In genomic region chr3:186949281-186949982, GRCh38 we compare ENCODE assay signal across 1 cellular context.
TF ChIP-seq lines count a peak whose summit lies in the region.

No MANE protein-coding gene starts in this region.

TF ChIP-seq in K562, 482 proteins besides CTCF, POLR2A, EP300 and RAD21 (continued from another document and continues in another):
- 0 out of 2 replicates have a peak, but pooled peaks have one; percentile 64 for TF ChIP-seq CREB3 (tag; conservative IDR thresholded peaks at IDR 0.05; ENCODE audit: low read depth)
- no peak for TF ChIP-seq RUNX1 (IDR thresholded peaks at IDR 0.05; ENCODE audit: low read depth)
- peak; percentile 50 for TF ChIP-seq MEIS2 (IDR thresholded peaks at IDR 0.05; ENCODE audit: partially characterized antibody)
- no peak for TF ChIP-seq ZBED1 (IDR thresholded peaks at IDR 0.05)
- peak; percentile 74 for TF ChIP-seq L3MBTL2 (IDR thresholded peaks at IDR 0.05)
- peak; percentile 74 for TF ChIP-seq MAFG (tag; conservative IDR thresholded peaks at IDR 0.05)
- peak; percentile 95 for TF ChIP-seq DPF2 (IDR thresholded peaks at IDR 0.05)
- no peak for TF ChIP-seq MEF2A (IDR thresholded peaks at IDR 0.05; ENCODE audit: control insufficient read depth, low read depth, low read length)
- peak; percentile 39; the same call in 1 of the 2 replicates for TF ChIP-seq GATA2 (CRISPR knock-in tag; IDR thresholded peaks at IDR 0.05)
- TF ChIP-seq ARNT (IDR thresholded peaks at IDR 0.05) = no peak
- peak; percentile 66; the same call in 1 of the 2 replicates for TF ChIP-seq CTBP1 (IDR thresholded peaks at IDR 0.05; ENCODE audit: borderline replicate concordance)
- peak; percentile 59 for TF ChIP-seq POLR2AphosphoS5 (IDR thresholded peaks at IDR 0.05; ENCODE audit: control insufficient read depth, insufficient read depth, low read depth, low read length)
- no peak for TF ChIP-seq TGIF2 (CRISPR knock-in tag; IDR thresholded peaks at IDR 0.05)
- peak; percentile 77 for TF ChIP-seq GATAD2A (IDR thresholded peaks at IDR 0.05)
- no peak for TF ChIP-seq BRF1 (IDR thresholded peaks at IDR 0.05; ENCODE audit: borderline replicate concordance, extremely low read depth, insufficient read length)
- peak; percentile 59 for TF ChIP-seq BRD9 (IDR thresholded peaks at IDR 0.05; ENCODE audit: low read depth, partially characterized antibody)
- TF ChIP-seq ZBTB33 (CRISPR knock-in tag; IDR thresholded peaks at IDR 0.05) = 0 out of 2 replicates have a peak, but pooled peaks have one; percentile 21
- no peak for TF ChIP-seq CLOCK (CRISPR knock-in tag; IDR thresholded peaks at IDR 0.05; ENCODE audit: borderline replicate concordance)
- TF ChIP-seq DEAF1 (CRISPR knock-in tag; IDR thresholded peaks at IDR 0.05) = no peak
- peak in 1 of 2 experiments; percentile 70; a peak in 2 of 4 replicates for TF ChIP-seq ETV6 (IDR thresholded peaks at IDR 0.05; ENCODE audit: borderline replicate concordance in 1 of 2, low read depth in 2 of 2, low read length in 1 of 2)
- no peak for TF ChIP-seq ETV6 (CRISPR knock-in tag; IDR thresholded peaks at IDR 0.05; ENCODE audit: borderline replicate concordance)
- no peak for TF ChIP-seq PBX2 (CRISPR knock-in tag; IDR thresholded peaks at IDR 0.05; ENCODE audit: low read depth)
- TF ChIP-seq PBX2 (tag; conservative IDR thresholded peaks at IDR 0.05; ENCODE audit: low read depth) = peak; percentile 38
- TF ChIP-seq EP400 (IDR thresholded peaks at IDR 0.05) = peak; percentile 69
- TF ChIP-seq CREB3L1 (IDR thresholded peaks at IDR 0.05; ENCODE audit: borderline replicate concordance, low read depth) = 0 out of 2 replicates have a peak, but pooled peaks have one; percentile 40
- TF ChIP-seq ZBTB1 (CRISPR knock-in tag; IDR thresholded peaks at IDR 0.05; ENCODE audit: borderline replicate concordance, low read depth) = no peak
- TF ChIP-seq TAF7 (tag; IDR thresholded peaks at IDR 0.05) = no peak
- TF ChIP-seq RREB1 (CRISPR knock-in tag; IDR thresholded peaks at IDR 0.05) = 0 out of 2 replicates have a peak, but pooled peaks have one; percentile 12
- TF ChIP-seq ARID1B (IDR thresholded peaks at IDR 0.05) = peak; percentile 92
- 0 out of 4 replicates have a peak, but pooled peaks of 1 of the 2 experiments have one; percentile 25 for TF ChIP-seq MLLT1 (IDR thresholded peaks at IDR 0.05)
- TF ChIP-seq GTF2B (IDR thresholded peaks at IDR 0.05; ENCODE audit: extremely low read depth, insufficient read length) = no peak
- TF ChIP-seq ZNF398 (CRISPR knock-in tag; IDR thresholded peaks at IDR 0.05) = no peak
- TF ChIP-seq NFIC (IDR thresholded peaks at IDR 0.05) = peak; percentile 46
- peak; percentile 48; the same call in 1 of the 2 replicates for TF ChIP-seq MYNN (IDR thresholded peaks at IDR 0.05)
- TF ChIP-seq MYNN (CRISPR knock-in tag; IDR thresholded peaks at IDR 0.05) = no peak
